18 cellular contexts compared by ENCODE assay signal in the genomic region with DNA sequence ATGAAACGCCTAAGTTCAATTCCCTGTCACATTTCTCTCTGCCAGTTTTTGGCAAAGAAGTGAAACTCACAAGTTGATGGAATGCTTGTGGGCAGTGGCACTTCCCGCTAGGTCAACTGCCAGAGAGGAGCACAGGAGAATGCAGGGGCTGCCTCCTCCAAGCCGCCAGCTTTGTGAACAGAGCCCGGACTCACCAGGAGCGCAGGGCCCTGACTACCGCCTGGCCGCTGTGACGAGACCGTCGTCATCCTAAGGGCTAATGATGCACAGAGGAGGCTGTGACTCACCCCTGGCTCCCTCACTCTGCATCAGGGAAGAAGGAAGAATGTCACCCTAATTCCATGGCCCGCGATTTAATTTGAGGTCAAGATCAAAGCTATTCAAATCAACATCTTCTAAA.
A peak's percentile ranks its signal among the peaks of the same experiment; 100 is the strongest.
DNase-seq lines count a peak whose midpoint lies in the region; ATAC-seq, FAIRE-seq and TF ChIP-seq lines count a peak whose summit lies in the region.
"Had no signal": no experiment of that assay in that cellular context is flagged by ENCODE, and none has a peak within 500 bp of the region (broad histone marks: within the 10 kb centered on the region; RNA-seq: fewer than 3 reads in every experiment).

No MANE protein-coding gene starts in this region.

- H3K4me3 ChIP-seq in K562, result no peak overlapping the region
- H3K4me3 ChIP-seq in CD8-positive, alpha-beta memory T cell (ENCODE audit: low read length), result no peak overlapping the region
- H3K4me3 ChIP-seq: BLaER1, thoracic aorta had no signal

- H4K20me1 ChIP-seq in K562 (replicated peaks; ENCODE audit: control insufficient read depth, insufficient read depth, low read length), result no peaks in the 10 kb centered on the region
- H4K20me1 ChIP-seq: BLaER1 had no signal

- no peak overlapping the region for H3K4me2 ChIP-seq in K562 (ENCODE audit: insufficient read depth, low read length)

- peaks cover 13 to 33% (median 28%) of the 10 kb centered on the region in 3 donors for H3K4me1 Mint-ChIP-seq in CD8-positive, alpha-beta memory T cell
- H3K4me1 Mint-ChIP-seq in type B pancreatic cell (ENCODE audit: unreplicated experiment), result peaks cover 9% of the 10 kb centered on the region
- H3K4me1 Mint-ChIP-seq: activated naive CD8-positive, alpha-beta T cell treated with anti-CD3 and anti-CD28 coated beads, Interleukin-2, amount 50 U/mL, for 24 hours had no signal

- no peaks in the 10 kb centered on the region for H3K9me3 ChIP-seq in K562 (replicated peaks; ENCODE audit: control insufficient read depth, insufficient read depth, low read depth, low read length)
- H3K9me3 ChIP-seq in CD8-positive, alpha-beta memory T cell (ENCODE audit: low read length), result no peaks in the 10 kb centered on the region
- H3K9me3 ChIP-seq: BLaER1, thoracic aorta had no signal

- BruUV-seq in K562 (replicated peaks; lab: Mats Ljungman, UMichigan), result no TSS peak

- no peak for FAIRE-seq in K562 (lab: Jason Lieb, UNC)
- FAIRE-seq: keratinocyte had no signal

- TF ChIP-seq CTCF in K562 (IDR thresholded peaks at IDR 0.05 in 2 of 3, conservative IDR thresholded peaks at IDR 0.05 in 1 of 3; ENCODE audit: insufficient read depth in 2 of 3, low read depth in 1 of 3, low read length in 3 of 3), result no peak
- TF ChIP-seq CTCF in type B pancreatic cell (conservative IDR thresholded peaks at IDR 0.05), result no peak

- peaks cover 0 to 1% of the 10 kb centered on the region in 2 donors for H3K27me3 Mint-ChIP-seq in CD8-positive, alpha-beta memory T cell
- H3K27me3 Mint-ChIP-seq in type B pancreatic cell, result peaks cover 3% of the 10 kb centered on the region
- H3K27me3 Mint-ChIP-seq: activated CD4-positive, alpha-beta memory T cell treated with anti-CD3 and anti-CD28 coated beads, Interleukin-2, amount 10 ng/mL, durations not matched to agents 7 days and 5 days; activated naive CD8-positive, alpha-beta T cell treated with anti-CD3 and anti-CD28 coated beads, Interleukin-2, amount 50 U/mL, for 24 hours had no signal

- no peak overlapping the region for H2AFZ ChIP-seq in K562 (ENCODE audit: low read depth, low read length)

- TF ChIP-seq EP300 in K562 (IDR thresholded peaks at IDR 0.05; ENCODE audit: low read length), result no peak

- H3K4me3 Mint-ChIP-seq in CD8-positive, alpha-beta memory T cell, result no peak overlapping the region
- H3K4me3 Mint-ChIP-seq in type B pancreatic cell, result no peak overlapping the region
- H3K4me3 Mint-ChIP-seq: activated CD4-positive, alpha-beta memory T cell treated with anti-CD3 and anti-CD28 coated beads, Interleukin-2, amount 10 ng/mL, durations not matched to agents 7 days and 5 days; activated naive CD8-positive, alpha-beta T cell treated with anti-CD3 and anti-CD28 coated beads, Interleukin-2, amount 50 U/mL, for 24 hours; activated T-cell treated with anti-CD3 and anti-CD28 coated beads, Interleukin-2, amount 50 U/mL, for 72 hours had no signal

- no peak overlapping the region for H3K27ac ChIP-seq in K562 (ENCODE audit: extremely low read depth, low read depth, low read length)
- no peak overlapping the region for H3K27ac ChIP-seq in CD8-positive, alpha-beta memory T cell (ENCODE audit: low read depth, low read length)
- H3K27ac ChIP-seq: BLaER1, thoracic aorta had no signal

- no peak for TF ChIP-seq RAD21 in K562 (CRISPR knock-in tag; conservative IDR thresholded peaks at IDR 0.05 in 1 of 2, IDR thresholded peaks at IDR 0.05 in 1 of 2)

- no peaks in the 10 kb centered on the region for H3K79me2 ChIP-seq in K562 (ENCODE audit: control insufficient read depth, insufficient read depth, low read length)

- no peaks in the 10 kb centered on the region for H3K9me3 Mint-ChIP-seq in CD8-positive, alpha-beta memory T cell
- no peaks in the 10 kb centered on the region for H3K9me3 Mint-ChIP-seq in type B pancreatic cell
- H3K9me3 Mint-ChIP-seq: activated CD4-positive, alpha-beta memory T cell treated with anti-CD3 and anti-CD28 coated beads, Interleukin-2, amount 10 ng/mL, durations not matched to agents 7 days and 5 days; activated naive CD8-positive, alpha-beta T cell treated with anti-CD3 and anti-CD28 coated beads, Interleukin-2, amount 50 U/mL, for 24 hours; activated T-cell treated with anti-CD3 and anti-CD28 coated beads, Interleukin-2, amount 50 U/mL, for 72 hours had no signal

- POLR2A ChIA-PET in K562 (lab: Yijun Ruan, JAX), result no interaction called here
- POLR2A ChIA-PET in CD8-positive, alpha-beta memory T cell (lab: Charles Lee), result no interaction called here

- no peaks in the 10 kb centered on the region for H3K36me3 ChIP-seq in K562 (ENCODE audit: control insufficient read depth, insufficient read depth, low read length)
- no peaks in the 10 kb centered on the region for H3K36me3 ChIP-seq in CD8-positive, alpha-beta memory T cell (ENCODE audit: insufficient read depth, low read length)
- H3K36me3 ChIP-seq: BLaER1, thoracic aorta had no signal

- H3K27me3 ChIP-seq in K562 (ENCODE audit: control insufficient read depth in 2 of 2, insufficient read depth in 2 of 2, low read length in 2 of 2), result peaks cover 50 to 65% of the 10 kb centered on the region in 2 experiments
- H3K27me3 ChIP-seq in CD8-positive, alpha-beta memory T cell (ENCODE audit: insufficient read depth, low read length, poor library complexity, severe bottlenecking), result no peaks in the 10 kb centered on the region
- H3K27me3 ChIP-seq: BLaER1 had no signal

- no peak overlapping the region for H3K27ac Mint-ChIP-seq in CD8-positive, alpha-beta memory T cell
- no peak overlapping the region for H3K27ac Mint-ChIP-seq in type B pancreatic cell
- H3K27ac Mint-ChIP-seq: activated CD4-positive, alpha-beta memory T cell treated with anti-CD3 and anti-CD28 coated beads, Interleukin-2, amount 10 ng/mL, durations not matched to agents 7 days and 5 days; activated naive CD8-positive, alpha-beta T cell treated with anti-CD3 and anti-CD28 coated beads, Interleukin-2, amount 50 U/mL, for 24 hours; activated T-cell treated with anti-CD3 and anti-CD28 coated beads, Interleukin-2, amount 50 U/mL, for 72 hours had no signal

- no peaks in the 10 kb centered on the region for H3K9me1 ChIP-seq in K562 (ENCODE audit: control insufficient read depth, insufficient read depth, low read length)

- intact Hi-C loops in K562 (cut with micrococcal nuclease), result no loop called here
- intact Hi-C loops in Right ventricle myocardium inferior (cut with DNase I), result no loop called here

- in situ Hi-C loops in K562 (cut with MboI), result no loop called here

- H3K4me1 ChIP-seq in K562 (replicated peaks in 1 of 2; ENCODE audit: control insufficient read depth in 2 of 2, insufficient read depth in 2 of 2, low read length in 2 of 2), result peaks cover 0 to 3% of the 10 kb centered on the region in 2 experiments; a peak in 1 of 5 replicates
- H3K4me1 ChIP-seq in CD8-positive, alpha-beta memory T cell (ENCODE audit: insufficient read depth, low read length), result no peaks in the 10 kb centered on the region

- DNase-seq in M059J (ENCODE audit: low read depth) (peak; percentile 89), K562 (ENCODE audit: extremely low read depth in 1 of 4, low spot score in 3 of 4) (no peak), iris pigment epithelial cell (ENCODE audit: low read depth) (peak; percentile 41), Right ventricle myocardium inferior (ENCODE audit: missing footprints) (no peak), type B pancreatic cell (ENCODE audit: extremely low spot score, unreplicated experiment) (no peak)
- no peak for DNase-seq in CD8-positive, alpha-beta memory T cell
- DNase-seq: activated CD4-positive, alpha-beta memory T cell treated with anti-CD3 and anti-CD28 coated beads, Interleukin-2, amount 10 ng/mL, durations not matched to agents 7 days and 5 days; activated naive CD8-positive, alpha-beta T cell treated with anti-CD3 and anti-CD28 coated beads, Interleukin-2, amount 50 U/mL, for 24 hours; activated T-cell treated with anti-CD3 and anti-CD28 coated beads, Interleukin-2, amount 50 U/mL, for 72 hours; DMS153; NCI-H1092; NCI-H774; SW 1271 had no signal

- H3K9ac ChIP-seq in K562 (ENCODE audit: insufficient read depth in 1 of 2, low read depth in 2 of 2, low read length in 2 of 2), result no peak overlapping the region
- H3K9ac ChIP-seq: BLaER1 had no signal

- peak; percentile 56; the same call in 2 of the 3 replicates for ATAC-seq in K562
- no peak for ATAC-seq in GM21528 (IDR thresholded peaks at IDR 0.05; ENCODE audit: low FRiP score, unreplicated experiment)
- ATAC-seq in Right ventricle myocardium inferior, result no peak
- ATAC-seq: activated naive CD8-positive, alpha-beta T cell treated with anti-CD3 and anti-CD28 coated beads, Interleukin-2, amount 50 U/mL, for 24 hours; activated T-cell treated with anti-CD3 and anti-CD28 coated beads, Interleukin-2, amount 50 U/mL, for 72 hours; sciatic nerve had no signal

- no peak for TF ChIP-seq POLR2A in K562 (conservative IDR thresholded peaks at IDR 0.05)

- CTCF ChIA-PET in K562 (lab: Yijun Ruan, JAX; ENCODE audit: low intra/inter-chr PET ratio), result no interaction called here
- CTCF ChIA-PET in CD8-positive, alpha-beta memory T cell (lab: Charles Lee), result interaction anchor here (0.5 kb wide), 1 partner anchor 63 kb away, joined by 3 read pairs; no protein-coding TSS in a partner anchor

- 2% methylated on average over 8 of the region's 12 CpGs for WGBS in K562 (ENCODE audit: insufficient coverage, low coverage, missing lambda C conversion rate)

- peaks cover 3 to 20% (median 17%) of the 10 kb centered on the region in 3 donors for H3K36me3 Mint-ChIP-seq in CD8-positive, alpha-beta memory T cell
- no peaks in the 10 kb centered on the region for H3K36me3 Mint-ChIP-seq in type B pancreatic cell

TF ChIP-seq in K562, 482 proteins besides CTCF, POLR2A, EP300 and RAD21 (continues in another document):
- TF ChIP-seq, protein P1, sequence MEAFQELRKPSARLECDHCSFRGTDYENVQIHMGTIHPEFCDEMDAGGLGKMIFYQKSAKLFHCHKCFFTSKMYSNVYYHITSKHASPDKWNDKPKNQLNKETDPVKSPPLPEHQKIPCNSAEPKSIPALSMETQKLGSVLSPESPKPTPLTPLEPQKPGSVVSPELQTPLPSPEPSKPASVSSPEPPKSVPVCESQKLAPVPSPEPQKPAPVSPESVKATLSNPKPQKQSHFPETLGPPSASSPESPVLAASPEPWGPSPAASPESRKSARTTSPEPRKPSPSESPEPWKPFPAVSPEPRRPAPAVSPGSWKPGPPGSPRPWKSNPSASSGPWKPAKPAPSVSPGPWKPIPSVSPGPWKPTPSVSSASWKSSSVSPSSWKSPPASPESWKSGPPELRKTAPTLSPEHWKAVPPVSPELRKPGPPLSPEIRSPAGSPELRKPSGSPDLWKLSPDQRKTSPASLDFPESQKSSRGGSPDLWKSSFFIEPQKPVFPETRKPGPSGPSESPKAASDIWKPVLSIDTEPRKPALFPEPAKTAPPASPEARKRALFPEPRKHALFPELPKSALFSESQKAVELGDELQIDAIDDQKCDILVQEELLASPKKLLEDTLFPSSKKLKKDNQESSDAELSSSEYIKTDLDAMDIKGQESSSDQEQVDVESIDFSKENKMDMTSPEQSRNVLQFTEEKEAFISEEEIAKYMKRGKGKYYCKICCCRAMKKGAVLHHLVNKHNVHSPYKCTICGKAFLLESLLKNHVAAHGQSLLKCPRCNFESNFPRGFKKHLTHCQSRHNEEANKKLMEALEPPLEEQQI (IDR thresholded peaks at IDR 0.05), result no peak
- TF ChIP-seq ZBTB1 (CRISPR knock-in tag; IDR thresholded peaks at IDR 0.05; ENCODE audit: borderline replicate concordance, low read depth), result no peak

Comparison
In these comparisons a context has a peak if more than half of its experiments do, and no peak if none do; other contexts are left out.
1. DNase-seq: peak in M059J (single experiment) and iris pigment epithelial cell (single experiment); none in K562 (0 of 4), CD8-positive, alpha-beta memory T cell (0 of 5), Right ventricle myocardium inferior (single experiment) and type B pancreatic cell (single experiment).